18 cellular contexts compared by ENCODE assay signal in genomic region chr7:117809958-117810357, GRCh38.
DNase-seq lines count a peak whose midpoint lies in the region; ATAC-seq and TF ChIP-seq lines count a peak whose summit lies in the region.
"Had no signal": no experiment of that assay in that cellular context is flagged by ENCODE, and none has a peak within 500 bp of the region (broad histone marks: within the 10 kb centered on the region; RNA-seq: fewer than 3 reads in every experiment).

No MANE protein-coding gene starts in this region.

- TF ChIP-seq CTCF in endodermal cell (conservative IDR thresholded peaks at IDR 0.05) (no peak), nephron (IDR thresholded peaks at IDR 0.05; ENCODE audit: unreplicated experiment in 3 of 3) (no peak)

- H3K9ac ChIP-seq in HUES6 (ENCODE audit: low read length) (no peak overlapping the region), endodermal cell (ENCODE audit: extremely low read depth, low read length, poor library complexity, severe bottlenecking) (no peak overlapping the region)
- H3K9ac ChIP-seq: SK-N-SH had no signal

- ATAC-seq in GM18909 (IDR thresholded peaks at IDR 0.05; ENCODE audit: poor library complexity, unreplicated experiment) (peak; percentile 58), HG03439 (IDR thresholded peaks at IDR 0.05; ENCODE audit: unreplicated experiment) (no peak)
- ATAC-seq: gastroesophageal sphincter; sciatic nerve; stimulated activated naive CD8-positive, alpha-beta T cell treated with anti-CD3 and anti-CD28 coated beads, Interleukin-15, amount 100 ng/mL, for 72 hours had no signal

- H3K4me3 Mint-ChIP-seq in endodermal cell (no peak overlapping the region), nephron (no peak overlapping the region)
- H3K4me3 Mint-ChIP-seq: activated naive CD8-positive, alpha-beta T cell; central memory CD8-positive, alpha-beta T cell; nephron progenitor cell; stimulated activated naive CD8-positive, alpha-beta T cell treated with anti-CD3 and anti-CD28 coated beads, Interleukin-15, amount 100 ng/mL, for 72 hours had no signal

- H3K27ac ChIP-seq in HUES6 (ENCODE audit: low read depth, low read length) (peak overlapping the region; percentile 64; the same call in 1 of the 2 replicates), endodermal cell (ENCODE audit: low read depth, low read length) (no peak overlapping the region)
- H3K27ac ChIP-seq: C4-2B, gastroesophageal sphincter had no signal

- peaks cover 6% of the 10 kb centered on the region for H3K4me1 Mint-ChIP-seq in endodermal cell
- peaks cover 25% of the 10 kb centered on the region for H3K4me1 Mint-ChIP-seq in nephron
- H3K4me1 Mint-ChIP-seq: central memory CD8-positive, alpha-beta T cell; stimulated activated naive CD8-positive, alpha-beta T cell treated with anti-CD3 and anti-CD28 coated beads, Interleukin-15, amount 100 ng/mL, for 72 hours had no signal

- H3K27me3 Mint-ChIP-seq in endodermal cell (ENCODE audit: insufficient read depth), result no peaks in the 10 kb centered on the region
- H3K27me3 Mint-ChIP-seq in nephron (ENCODE audit: low read depth), result no peaks in the 10 kb centered on the region
- H3K27me3 Mint-ChIP-seq: central memory CD8-positive, alpha-beta T cell; stimulated activated naive CD8-positive, alpha-beta T cell treated with anti-CD3 and anti-CD28 coated beads, Interleukin-15, amount 100 ng/mL, for 72 hours had no signal

- H3K36me3 Mint-ChIP-seq in endodermal cell (ENCODE audit: low read depth) (no peaks in the 10 kb centered on the region), nephron (ENCODE audit: low read depth) (peaks cover 14% of the 10 kb centered on the region)
- H3K36me3 Mint-ChIP-seq: activated naive CD8-positive, alpha-beta T cell had no signal

- H3K27ac Mint-ChIP-seq in endodermal cell (no peak overlapping the region), nephron (peak overlapping the region; percentile 44 to 77 (median 46))
- H3K27ac Mint-ChIP-seq: activated naive CD8-positive, alpha-beta T cell; nephron progenitor cell; stimulated activated naive CD8-positive, alpha-beta T cell treated with anti-CD3 and anti-CD28 coated beads, Interleukin-15, amount 100 ng/mL, for 72 hours had no signal

- H3K36me3 ChIP-seq in HUES6 (ENCODE audit: control insufficient read depth, insufficient read depth, low read length) (no peaks in the 10 kb centered on the region), endodermal cell (ENCODE audit: control insufficient read depth, insufficient read depth, low read length) (no peaks in the 10 kb centered on the region)
- H3K36me3 ChIP-seq: gastroesophageal sphincter had no signal

- H3K9me3 ChIP-seq in HUES6 (ENCODE audit: control insufficient read depth, insufficient read depth, low read depth, low read length) (no peaks in the 10 kb centered on the region), endodermal cell (ENCODE audit: control insufficient read depth, low read length) (no peaks in the 10 kb centered on the region)
- H3K9me3 ChIP-seq: gastroesophageal sphincter, SK-N-SH had no signal

- peaks cover 34% of the 10 kb centered on the region for H3K4me1 ChIP-seq in HUES6 (ENCODE audit: control insufficient read depth, insufficient read depth, low read length)
- no peaks in the 10 kb centered on the region for H3K4me1 ChIP-seq in endodermal cell (ENCODE audit: control insufficient read depth, insufficient read depth, low read length)

- H3K27me3 ChIP-seq in HUES6 (ENCODE audit: control insufficient read depth, insufficient read depth, low read length) (no peaks in the 10 kb centered on the region), endodermal cell (ENCODE audit: control insufficient read depth, insufficient read depth, low read length, poor library complexity, severe bottlenecking) (no peaks in the 10 kb centered on the region)
- H3K27me3 ChIP-seq: gastroesophageal sphincter had no signal

- DNase-seq in endodermal cell (peak; percentile 52), AG20443 (ENCODE audit: low spot score) (no peak)
- no peak for DNase-seq in stimulated activated naive CD4-positive, alpha-beta T cell (lab: John Stamatoyannopoulos, UW)
- DNase-seq: activated CD8-positive, alpha-beta memory T cell treated with anti-CD3 and anti-CD28 coated beads, Interleukin-2, amount 50 U/mL, for 48 hours; KG1; NCI-H1417 treated with DMSO at 0.1 percent for 48 hours; nephron progenitor cell; SK-N-SH; stimulated activated naive CD8-positive, alpha-beta T cell treated with anti-CD3 and anti-CD28 coated beads, Interleukin-15, amount 100 ng/mL, for 72 hours had no signal

- H3K4me3 ChIP-seq in HUES6 (ENCODE audit: low read depth, low read length) (no peak overlapping the region), endodermal cell (ENCODE audit: low read length) (no peak overlapping the region)
- H3K4me3 ChIP-seq: gastroesophageal sphincter had no signal

- 80% methylated on average over 2 of the region's 3 CpGs; no CpG with 5 or more reads in 1 of the 2 experiments for WGBS in endodermal cell (ENCODE audit: insufficient coverage in 1 of 2, insufficient read length in 1 of 2), 2 experiments

- H3K9me3 Mint-ChIP-seq in endodermal cell (no peaks in the 10 kb centered on the region), nephron (no peaks in the 10 kb centered on the region)
- H3K9me3 Mint-ChIP-seq: central memory CD8-positive, alpha-beta T cell; nephron progenitor cell; stimulated activated naive CD8-positive, alpha-beta T cell treated with anti-CD3 and anti-CD28 coated beads, Interleukin-15, amount 100 ng/mL, for 72 hours had no signal
